ENCODE assay signal across 8 cellular contexts in the genomic region with DNA sequence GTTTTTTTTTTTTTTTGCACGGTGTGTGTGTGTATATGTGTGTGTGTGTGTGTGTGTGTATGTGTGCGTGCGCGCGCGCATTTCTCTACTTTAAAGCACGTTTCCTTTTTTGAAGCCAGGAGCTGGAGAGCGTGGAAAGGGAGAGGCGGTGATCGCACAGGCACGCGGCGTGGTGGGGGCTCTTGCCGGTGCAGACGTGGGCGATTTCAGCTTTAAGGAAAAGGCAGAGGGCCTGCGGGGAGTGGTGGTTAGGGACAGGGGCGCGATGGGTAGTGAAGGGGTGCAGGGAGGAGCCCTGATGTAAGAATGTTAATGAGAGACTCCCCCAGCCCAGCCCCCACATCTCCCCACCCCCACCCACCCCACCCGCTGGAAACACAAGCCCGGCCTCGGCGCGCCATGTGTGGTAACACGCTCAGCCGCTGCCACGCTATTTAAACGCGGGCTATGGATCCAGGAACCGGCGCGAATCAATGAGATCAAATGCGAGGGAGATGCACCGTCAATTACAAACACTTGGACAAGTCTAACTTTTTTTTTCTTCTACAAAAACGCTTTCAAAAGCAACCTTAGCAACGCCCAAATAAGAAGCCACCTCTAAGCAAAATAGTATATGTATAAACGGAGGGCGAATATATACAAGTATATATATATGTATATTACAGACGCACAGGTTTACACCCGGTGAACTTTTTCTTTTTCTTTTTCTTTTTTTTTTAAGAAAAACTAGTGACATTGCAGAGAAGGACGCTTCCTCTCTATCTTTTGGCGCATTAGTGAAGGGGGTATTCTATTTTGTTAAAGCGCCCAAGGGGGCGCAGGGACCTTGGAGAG. TPM values are rescaled to one million over a fixed set of nuclear protein-coding genes. Genes with fewer than 3 reads are reported as not detected.
DNase-seq lines count a peak whose midpoint lies in the region; ATAC-seq lines count a peak whose summit lies in the region.

A gene with protein sequence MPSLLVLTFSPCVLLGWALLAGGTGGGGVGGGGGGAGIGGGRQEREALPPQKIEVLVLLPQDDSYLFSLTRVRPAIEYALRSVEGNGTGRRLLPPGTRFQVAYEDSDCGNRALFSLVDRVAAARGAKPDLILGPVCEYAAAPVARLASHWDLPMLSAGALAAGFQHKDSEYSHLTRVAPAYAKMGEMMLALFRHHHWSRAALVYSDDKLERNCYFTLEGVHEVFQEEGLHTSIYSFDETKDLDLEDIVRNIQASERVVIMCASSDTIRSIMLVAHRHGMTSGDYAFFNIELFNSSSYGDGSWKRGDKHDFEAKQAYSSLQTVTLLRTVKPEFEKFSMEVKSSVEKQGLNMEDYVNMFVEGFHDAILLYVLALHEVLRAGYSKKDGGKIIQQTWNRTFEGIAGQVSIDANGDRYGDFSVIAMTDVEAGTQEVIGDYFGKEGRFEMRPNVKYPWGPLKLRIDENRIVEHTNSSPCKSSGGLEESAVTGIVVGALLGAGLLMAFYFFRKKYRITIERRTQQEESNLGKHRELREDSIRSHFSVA (plus strand): TSS at position 463 of the 834 bp plus-strand sequence. CDS start 456 bp downstream, outside the sequence.

- H3K4me1 ChIP-seq in right cardiac atrium (ENCODE audit: control insufficient read depth, insufficient read depth, low read length) = no peaks in the 10 kb centered on the region

- H3K27ac Mint-ChIP-seq in stimulated activated naive CD8-positive, alpha-beta T cell treated with anti-CD3 and anti-CD28 coated beads, Interleukin-15, Interleukin-2, amounts not matched to agents 100 ng/mL and 50 ng/mL, for 24 hours = no peak within 1 kb of the TSS
- no peak within 1 kb of the TSS for H3K27ac Mint-ChIP-seq in activated naive CD8-positive, alpha-beta T cell treated with anti-CD3 and anti-CD28 coated beads for 36 hours

- ATAC-seq in stimulated activated naive CD8-positive, alpha-beta T cell treated with anti-CD3 and anti-CD28 coated beads, Interleukin-15, Interleukin-2, amounts not matched to agents 100 U/mL and 50 U/mL, for 24 hours = no peak
- ATAC-seq in right cardiac atrium (peak; percentile 41 to 53), HG02678 (IDR thresholded peaks at IDR 0.05; ENCODE audit: unreplicated experiment) (no peak), GM18907 (IDR thresholded peaks at IDR 0.05; ENCODE audit: unreplicated experiment) (no peak)

- peak within 1 kb of the TSS; percentile 77 for H3K4me3 Mint-ChIP-seq in stimulated activated naive CD8-positive, alpha-beta T cell treated with anti-CD3 and anti-CD28 coated beads, Interleukin-15, Interleukin-2, amounts not matched to agents 100 ng/mL and 50 ng/mL, for 24 hours
- H3K4me3 Mint-ChIP-seq in activated naive CD8-positive, alpha-beta T cell treated with anti-CD3 and anti-CD28 coated beads for 36 hours = peak within 1 kb of the TSS; percentile 69

- peak within 1 kb of the TSS; percentile 49 for H3K27ac ChIP-seq in right cardiac atrium (ENCODE audit: low read length)

- peaks cover 39% of the 10 kb centered on the region for H3K4me1 Mint-ChIP-seq in stimulated activated naive CD8-positive, alpha-beta T cell treated with anti-CD3 and anti-CD28 coated beads, Interleukin-15, Interleukin-2, amounts not matched to agents 100 ng/mL and 50 ng/mL, for 24 hours (ENCODE audit: low read depth)
- H3K4me1 Mint-ChIP-seq in activated naive CD8-positive, alpha-beta T cell treated with anti-CD3 and anti-CD28 coated beads for 36 hours = peaks cover 33% of the 10 kb centered on the region

- H3K36me3 Mint-ChIP-seq in stimulated activated naive CD8-positive, alpha-beta T cell treated with anti-CD3 and anti-CD28 coated beads, Interleukin-15, Interleukin-2, amounts not matched to agents 100 ng/mL and 50 ng/mL, for 24 hours (ENCODE audit: low read depth) = no peaks in the 10 kb centered on the region
- H3K36me3 Mint-ChIP-seq in activated naive CD8-positive, alpha-beta T cell treated with anti-CD3 and anti-CD28 coated beads for 36 hours = no peaks in the 10 kb centered on the region

- DNase-seq in stimulated activated naive CD8-positive, alpha-beta T cell treated with anti-CD3 and anti-CD28 coated beads, Interleukin-15, Interleukin-2, amounts not matched to agents 100 U/mL and 50 U/mL, for 24 hours = no peak
- DNase-seq in activated naive CD8-positive, alpha-beta T cell treated with anti-CD3 and anti-CD28 coated beads for 36 hours = peak; percentile 1
- DNase-seq in right cardiac atrium (peak; percentile 53 to 82 (median 78)), retina (peak; percentile 31), NCI-H524 treated with DMSO at 0.1 percent for 48 hours (lab: John Stamatoyannopoulos, UW) (no peak)

- H3K4me3 ChIP-seq in right cardiac atrium (ENCODE audit: low read length) = peak within 1 kb of the TSS; percentile 66

- intact Hi-C loops in right cardiac atrium (cut with DNase I) = loop anchor here in 2 of 4 donors (10.0 kb wide), 2 partner anchors 134 to 714 kb away; no protein-coding TSS in a partner anchor

- H3K9me3 ChIP-seq in right cardiac atrium (ENCODE audit: control insufficient read depth, low read length) = no peaks in the 10 kb centered on the region

- peaks cover 76% of the 10 kb centered on the region for H3K27me3 Mint-ChIP-seq in stimulated activated naive CD8-positive, alpha-beta T cell treated with anti-CD3 and anti-CD28 coated beads, Interleukin-15, Interleukin-2, amounts not matched to agents 100 ng/mL and 50 ng/mL, for 24 hours
- H3K27me3 Mint-ChIP-seq in activated naive CD8-positive, alpha-beta T cell treated with anti-CD3 and anti-CD28 coated beads for 36 hours = peaks cover 82% of the 10 kb centered on the region

- no peaks in the 10 kb centered on the region for H3K27me3 ChIP-seq in right cardiac atrium (ENCODE audit: control insufficient read depth, insufficient read depth)

- no peaks in the 10 kb centered on the region for H3K9me3 Mint-ChIP-seq in stimulated activated naive CD8-positive, alpha-beta T cell treated with anti-CD3 and anti-CD28 coated beads, Interleukin-15, Interleukin-2, amounts not matched to agents 100 ng/mL and 50 ng/mL, for 24 hours
- no peaks in the 10 kb centered on the region for H3K9me3 Mint-ChIP-seq in activated naive CD8-positive, alpha-beta T cell treated with anti-CD3 and anti-CD28 coated beads for 36 hours

- WGBS in right cardiac atrium = under 1% methylated on average over 44 of the region's 44 CpGs

RNA-seq across cellular contexts. Expression of the gene that starts here (rescaled TPM):
- not detected for total RNA-seq in activated naive CD8-positive, alpha-beta T cell treated with anti-CD3 and anti-CD28 coated beads for 36 hours
- total RNA-seq in right cardiac atrium = 10 to 100 TPM; 27.8 to 85.3 (median 66.4) TPM
- 12.6 TPM for polyA plus RNA-seq in right cardiac atrium

Comparison
In these comparisons a context has a peak if more than half of its experiments do, and no peak if none do; other contexts are left out.
1. RNA of the gene that starts here (total RNA-seq): 27.8 to 85.3 TPM in right cardiac atrium; not detected in activated naive CD8-positive, alpha-beta T cell treated with anti-CD3 and anti-CD28 coated beads for 36 hours; every median in the first group is over 10 times any median in the second.
2. Peak in DNase-seq in activated naive CD8-positive, alpha-beta T cell treated with anti-CD3 and anti-CD28 coated beads for 36 hours; RNA of the gene not detected or under 1 TPM.
3. ATAC-seq: peak in right cardiac atrium (2 of 2); none in stimulated activated naive CD8-positive, alpha-beta T cell treated with anti-CD3 and anti-CD28 coated beads, Interleukin-15, Interleukin-2, amounts not matched to agents 100 U/mL and 50 U/mL, for 24 hours (single experiment), HG02678 (single experiment) and GM18907 (single experiment).
4. DNase-seq: peak in right cardiac atrium (3 of 3) and retina (single experiment); none in stimulated activated naive CD8-positive, alpha-beta T cell treated with anti-CD3 and anti-CD28 coated beads, Interleukin-15, Interleukin-2, amounts not matched to agents 100 U/mL and 50 U/mL, for 24 hours (single experiment) and NCI-H524 treated with DMSO at 0.1 percent for 48 hours (single experiment).